8 cellular contexts compared by ENCODE assay signal in genomic region chrX:46796574-46797191, GRCh38. TPM values are rescaled to one million over a fixed set of nuclear protein-coding genes. Genes with fewer than 3 reads are reported as not detected.
DNase-seq lines count a peak whose midpoint lies in the region; ATAC-seq and TF ChIP-seq lines count a peak whose summit lies in the region.

No MANE protein-coding gene starts in this region.

- no peak overlapping the region for H3K4me3 Mint-ChIP-seq in CD8-positive, alpha-beta T cell

- TF ChIP-seq RAD21 in liver (IDR thresholded peaks at IDR 0.05), result peak; percentile 91 to 95

- TF ChIP-seq CTCF in CD8-positive, alpha-beta T cell (IDR thresholded peaks at IDR 0.05), result peak; percentile 61
- TF ChIP-seq CTCF in liver (IDR thresholded peaks at IDR 0.05; ENCODE audit: low read depth, low read length, missing input control), result peak; percentile 77

- no peaks in the 10 kb centered on the region for H3K36me3 Mint-ChIP-seq in CD8-positive, alpha-beta T cell

- no peaks in the 10 kb centered on the region for H3K36me3 ChIP-seq in CD8-positive, alpha-beta T cell (ENCODE audit: insufficient read depth, low read length)
- H3K36me3 ChIP-seq in GM23248 (ENCODE audit: low read depth), result no peaks in the 10 kb centered on the region
- H3K36me3 ChIP-seq in liver (ENCODE audit: control insufficient read depth in 4 of 4, insufficient read depth in 3 of 4, low read depth in 1 of 4, low read length in 3 of 4), result no peaks in the 10 kb centered on the region

- H3K79me2 ChIP-seq in GM23248 (ENCODE audit: insufficient read depth), result no peaks in the 10 kb centered on the region

- H3K4me3 ChIP-seq in CD8-positive, alpha-beta T cell (ENCODE audit: low read depth, low read length), result no peak overlapping the region
- H3K4me3 ChIP-seq in GM23248, result no peak overlapping the region
- no peak overlapping the region for H3K4me3 ChIP-seq in liver (ENCODE audit: low read depth in 1 of 3, low read length in 3 of 3)

- no peak overlapping the region for H3K9ac ChIP-seq in GM23248
- no peak overlapping the region for H3K9ac ChIP-seq in liver (ENCODE audit: low read depth in 1 of 2, low read length in 2 of 2)

- H3K27me3 ChIP-seq in CD8-positive, alpha-beta T cell (ENCODE audit: insufficient read depth, low read length), result no peaks in the 10 kb centered on the region
- no peaks in the 10 kb centered on the region for H3K27me3 ChIP-seq in GM23248 (replicated peaks; ENCODE audit: insufficient read depth)
- H3K27me3 ChIP-seq in liver (ENCODE audit: control insufficient read depth in 4 of 4, insufficient read depth in 4 of 4, low read length in 3 of 4), result no peaks in the 10 kb centered on the region

- H3K9me3 Mint-ChIP-seq in CD8-positive, alpha-beta T cell, result no peaks in the 10 kb centered on the region

- no peak overlapping the region for H3K27ac Mint-ChIP-seq in CD8-positive, alpha-beta T cell

- H3K27ac ChIP-seq in CD8-positive, alpha-beta T cell (ENCODE audit: low read depth, low read length), result no peak overlapping the region
- no peak overlapping the region for H3K27ac ChIP-seq in GM23248
- no peak overlapping the region for H3K27ac ChIP-seq in liver (ENCODE audit: low read depth in 1 of 2, low read length in 2 of 2)

- WGBS in GM23248 (ENCODE audit: low coverage in 1 of 2, low lambda C conversion rate in 2 of 2, missing lambda C conversion rate in 2 of 2), 2 experiments, result 43 to 50% methylated on average over 7 to 8 of the region's 8 CpGs
- WGBS in liver, result 48% methylated on average over 8 of the region's 8 CpGs

- POLR2A ChIA-PET in CD8-positive, alpha-beta T cell (lab: Charles Lee), result no interaction called here

- H3K4me2 ChIP-seq in GM23248 (ENCODE audit: unreplicated experiment), result no peak overlapping the region

- in situ Hi-C loops in GM23248 (cut with MboI), result loop anchor here (25.0 kb wide), 1 partner anchor 234 kb away; the partner anchor contains the start of gene CHST7

- peaks cover 15% of the 10 kb centered on the region for H3F3A ChIP-seq in GM23248 (ENCODE audit: insufficient read depth)

- peaks cover 7% of the 10 kb centered on the region for H3K4me1 Mint-ChIP-seq in CD8-positive, alpha-beta T cell (ENCODE audit: low read depth)

- no peaks in the 10 kb centered on the region for H3K9me2 ChIP-seq in GM23248 (ENCODE audit: insufficient read depth)

- DNase-seq in CD8-positive, alpha-beta T cell, result peak; percentile 25 to 70 (median 52)
- DNase-seq in GM23248, result peak; percentile 72
- DNase-seq in NCI-H2227 treated with DMSO at 0.1 percent for 48 hours (lab: John Stamatoyannopoulos, UW), result peak; percentile 79
- DNase-seq in activated CD4-positive, alpha-beta T cell treated with anti-CD3 and anti-CD28 coated beads for 24 hours (ENCODE audit: low read depth in 2 of 2), result peak; percentile 59 to 70
- DNase-seq in cerebellum (ENCODE audit: low spot score), result peak; percentile 47
- peak; percentile 46 to 61 (median 56) for DNase-seq in stimulated activated CD4-positive, alpha-beta T cell treated with anti-CD3 and anti-CD28 coated beads, TNF-alpha, amount 100 ng/mL, for 48 hours (ENCODE audit: low read depth in 3 of 3)

- CTCF ChIA-PET in CD8-positive, alpha-beta T cell (lab: Charles Lee), result interaction anchor here (0.6 to 2.7 kb wide), 10 partner anchors 11 to 727 kb away, joined by 3 to 10 read pairs (median 6); partner anchors contain the start of gene SLC9A7

- ATAC-seq in CD8-positive, alpha-beta T cell, result peak; percentile 49
- no peak for ATAC-seq in HG02678 (IDR thresholded peaks at IDR 0.05; ENCODE audit: unreplicated experiment)

- intact Hi-C loops in CD8-positive, alpha-beta T cell (cut with DNase I, micrococcal nuclease), result loop anchor here (1.0 kb wide), 1 partner anchor 37 kb away; the partner anchor contains the start of gene SLC9A7 (in 2 of the 2)

- no peaks in the 10 kb centered on the region for H4K20me1 ChIP-seq in GM23248 (ENCODE audit: insufficient read depth)

- no peak overlapping the region for H2AFZ ChIP-seq in GM23248

- H3K4me1 ChIP-seq in CD8-positive, alpha-beta T cell (ENCODE audit: insufficient read depth, low read length), result no peaks in the 10 kb centered on the region
- H3K4me1 ChIP-seq in GM23248 (ENCODE audit: insufficient read depth) (peaks cover 15% of the 10 kb centered on the region), liver (ENCODE audit: control insufficient read depth in 4 of 4, insufficient read depth in 4 of 4, low read length in 3 of 4) (peaks cover 0 to 9% (median 6%) of the 10 kb centered on the region in 4 donors)

- no peaks in the 10 kb centered on the region for H3K9me3 ChIP-seq in CD8-positive, alpha-beta T cell (ENCODE audit: low read length)
- H3K9me3 ChIP-seq in GM23248 (ENCODE audit: low read depth) (no peaks in the 10 kb centered on the region), liver (ENCODE audit: control insufficient read depth in 4 of 4, low read length in 3 of 4) (no peaks in the 10 kb centered on the region)

- H3K27me3 Mint-ChIP-seq in CD8-positive, alpha-beta T cell (ENCODE audit: low read depth), result no peaks in the 10 kb centered on the region

TF ChIP-seq in liver, 16 proteins besides CTCF, POLR2A, EP300 and RAD21:
- TF ChIP-seq NR2F2 (IDR thresholded peaks at IDR 0.05) (no peak), GABPA (IDR thresholded peaks at IDR 0.05 in 1 of 2, conservative IDR thresholded peaks at IDR 0.05 in 1 of 2) (no peak), FOXA1 (IDR thresholded peaks at IDR 0.05) (no peak), TAF1 (conservative IDR thresholded peaks at IDR 0.05) (no peak), FOXA2 (IDR thresholded peaks at IDR 0.05) (no peak)
TF ChIP-seq in liver: peak in this region for 0.

RNA-seq across cellular contexts. Expression of gene SLC9A7, which starts 37.8 kb away (rescaled TPM):
- total RNA-seq in CD8-positive, alpha-beta T cell, result 1 to 10 TPM; 2.4 to 2.5 TPM
- total RNA-seq in GM23248 (2014; rRNA removed; shearing (Covaris generic)), result 48.3 and 52.9 TPM in 2 replicates
- 11.9 and 14.1 TPM in 2 replicates for polyA plus RNA-seq in GM23248 (2016; fragmentation: Nextera tagmentation; extraction: Ambion mirVana)
- 30.2 TPM for total RNA-seq in cerebellum
- 10 to 100 TPM in 1 of 2 donors, 1 to 10 TPM in 1; 2.6 to 13.2 TPM for total RNA-seq in liver
- polyA plus RNA-seq in liver, result 1 to 10 TPM; 2.3 to 3.6 TPM

RNA-seq across cellular contexts. Expression of gene RP2, which starts 40.2 kb away (rescaled TPM):
- total RNA-seq in CD8-positive, alpha-beta T cell, result 1 to 10 TPM; 4.4 to 4.9 TPM
- 19.7 and 23.5 TPM in 2 replicates for total RNA-seq in GM23248 (2014; rRNA removed; shearing (Covaris generic))
- polyA plus RNA-seq in GM23248 (2016; fragmentation: Nextera tagmentation; extraction: Ambion mirVana) (13.5 and 14.9 TPM in 2 replicates), liver (1 to 10 TPM; 3.2 to 4.1 TPM)
- total RNA-seq in cerebellum (16.8 TPM), liver (10 to 100 TPM; 10.5 to 11.5 TPM)
